30 cellular contexts compared by ENCODE assay signal in the genomic region with DNA sequence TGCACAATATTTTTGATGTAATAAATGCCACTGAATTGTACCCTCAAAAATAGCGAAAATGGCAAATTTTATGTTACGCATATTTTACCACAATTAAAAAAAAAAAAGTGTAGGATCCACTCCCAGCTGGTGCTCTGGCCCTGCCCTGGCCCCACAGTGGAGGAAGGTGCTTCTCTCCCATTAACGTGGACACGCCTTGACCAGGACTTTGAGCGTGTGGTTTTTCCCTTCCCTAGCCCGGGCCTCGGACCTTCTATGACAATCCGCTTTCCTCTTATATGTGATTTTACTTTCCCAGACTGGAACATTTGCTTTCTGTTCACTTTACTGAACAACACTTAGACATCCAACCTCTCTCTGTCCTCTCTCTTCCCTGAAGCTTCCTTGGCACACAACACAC. TPM values are rescaled to one million over a fixed set of nuclear protein-coding genes. Genes with fewer than 3 reads are reported as not detected.
"Had no signal": no experiment of that assay in that cellular context is flagged by ENCODE, and none has a peak within 500 bp of the region (broad histone marks: within the 10 kb centered on the region; RNA-seq: fewer than 3 reads in every experiment).

No MANE protein-coding gene starts in this region.

- H3K27ac Mint-ChIP-seq: activated CD8-positive, alpha-beta T cell treated with anti-CD3 and anti-CD28 coated beads for 36 hours; activated naive CD4-positive, alpha-beta T cell treated with anti-CD3 and anti-CD28 coated beads for 36 hours; activated naive CD8-positive, alpha-beta T cell treated with anti-CD3 and anti-CD28 coated beads for 36 hours; activated naive CD8-positive, alpha-beta T cell treated with anti-CD3 and anti-CD28 coated beads, Interleukin-2, amount 50 U/mL, for 24 hours; activated T-helper 2 cell treated with anti-CD3 and anti-CD28 coated beads, Interferon-gamma antibody, Interleukin-2, Interleukin-4, amounts not matched to agents 10 μg/mL and 5 μg/mL and 100 μg/mL, durations not matched to agents 14 hours and 24 hours and 36 hours; WTC11 had no signal

- H3K27ac ChIP-seq: body of pancreas, esophagus muscularis mucosa, gastroesophageal sphincter, VCaP had no signal

- H3K4me1 Mint-ChIP-seq: activated naive CD4-positive, alpha-beta T cell treated with anti-CD3 and anti-CD28 coated beads, Interleukin-2, amount 50 U/mL, for 24 hours; activated naive CD8-positive, alpha-beta T cell treated with anti-CD3 and anti-CD28 coated beads for 36 hours; activated naive CD8-positive, alpha-beta T cell treated with anti-CD3 and anti-CD28 coated beads, Interleukin-2, amount 50 U/mL, for 24 hours had no signal

- H3K27me3 ChIP-seq: body of pancreas, esophagus muscularis mucosa, gastroesophageal sphincter had no signal

- H3K4me1 ChIP-seq: body of pancreas, esophagus muscularis mucosa, gastroesophageal sphincter had no signal

- H3K4me3 Mint-ChIP-seq: activated CD8-positive, alpha-beta T cell treated with anti-CD3 and anti-CD28 coated beads for 36 hours; activated naive CD4-positive, alpha-beta T cell treated with anti-CD3 and anti-CD28 coated beads for 36 hours; activated naive CD4-positive, alpha-beta T cell treated with anti-CD3 and anti-CD28 coated beads, Interleukin-2, amount 50 U/mL, for 24 hours; activated naive CD8-positive, alpha-beta T cell treated with anti-CD3 and anti-CD28 coated beads for 36 hours; activated naive CD8-positive, alpha-beta T cell treated with anti-CD3 and anti-CD28 coated beads, Interleukin-2, amount 50 U/mL, for 24 hours; activated T-cell treated with anti-CD3 and anti-CD28 coated beads, Interleukin-2, amount 50 U/mL, for 4 hours; effector memory CD8-positive, alpha-beta T cell; WTC11 had no signal

- ATAC-seq: activated CD8-positive, alpha-beta T cell treated with anti-CD3 and anti-CD28 coated beads for 36 hours; activated naive CD8-positive, alpha-beta T cell treated with anti-CD3 and anti-CD28 coated beads, Interleukin-2, amount 50 U/mL, for 24 hours; activated T-cell treated with anti-CD3 and anti-CD28 coated beads, Interleukin-2, amount 50 U/mL, for 4 hours; body of pancreas; effector memory CD8-positive, alpha-beta T cell; gastroesophageal sphincter; WTC11 had no signal

- DNase-seq: activated CD4-positive, alpha-beta T cell treated with anti-CD3 and anti-CD28 coated beads for 1 hour; activated CD4-positive, alpha-beta T cell treated with anti-CD3 and anti-CD28 coated beads for 4 hours; activated CD4-positive, alpha-beta T cell treated with anti-CD3 and anti-CD28 coated beads, Interleukin-2, amount 50 U/mL, for 1 hour; activated CD4-positive, alpha-beta T cell treated with anti-CD3 and anti-CD28 coated beads, Interleukin-2, amount 50 U/mL, for 48 hours; activated CD8-positive, alpha-beta memory T cell treated with anti-CD3 and anti-CD28 coated beads for 24 hours; activated CD8-positive, alpha-beta T cell treated with anti-CD3 and anti-CD28 coated beads for 36 hours; activated effector memory CD4-positive, alpha-beta T cell treated with anti-CD3 and anti-CD28 coated beads, Interleukin-2, amount 50 U/mL, for 16 hours; activated naive CD4-positive, alpha-beta T cell treated with anti-CD3 and anti-CD28 coated beads for 36 hours; activated naive CD8-positive, alpha-beta T cell treated with anti-CD3 and anti-CD28 coated beads for 36 hours; activated naive CD8-positive, alpha-beta T cell treated with anti-CD3 and anti-CD28 coated beads, Interleukin-2, amount 50 U/mL, for 24 hours; activated T-cell treated with anti-CD3 and anti-CD28 coated beads, Interleukin-2, amount 50 U/mL, for 4 hours; body of pancreas; caudate nucleus; cortex of kidney; dermis blood vessel endothelial cell; effector CD4-positive, alpha-beta T cell; effector memory CD8-positive, alpha-beta T cell; erythroblast; foreskin melanocyte; T-helper 1 cell; T-helper 2 cell had no signal

- H3K36me3 Mint-ChIP-seq: activated naive CD4-positive, alpha-beta T cell treated with anti-CD3 and anti-CD28 coated beads, Interleukin-2, amount 50 U/mL, for 24 hours; activated naive CD8-positive, alpha-beta T cell treated with anti-CD3 and anti-CD28 coated beads for 36 hours; WTC11 had no signal

- H3K36me3 ChIP-seq: gastroesophageal sphincter had no signal

- H3K9me3 Mint-ChIP-seq: activated CD8-positive, alpha-beta T cell treated with anti-CD3 and anti-CD28 coated beads for 36 hours; activated naive CD4-positive, alpha-beta T cell treated with anti-CD3 and anti-CD28 coated beads for 36 hours; activated naive CD4-positive, alpha-beta T cell treated with anti-CD3 and anti-CD28 coated beads, Interleukin-2, amount 50 U/mL, for 24 hours; activated naive CD8-positive, alpha-beta T cell treated with anti-CD3 and anti-CD28 coated beads for 36 hours; activated naive CD8-positive, alpha-beta T cell treated with anti-CD3 and anti-CD28 coated beads, Interleukin-2, amount 50 U/mL, for 24 hours; activated T-cell treated with anti-CD3 and anti-CD28 coated beads, Interleukin-2, amount 50 U/mL, for 4 hours; activated T-helper 2 cell treated with anti-CD3 and anti-CD28 coated beads, Interferon-gamma antibody, Interleukin-2, Interleukin-4, amounts not matched to agents 10 μg/mL and 5 μg/mL and 100 μg/mL, durations not matched to agents 14 hours and 24 hours and 36 hours; effector memory CD8-positive, alpha-beta T cell; WTC11 had no signal

- H3K4me3 ChIP-seq: body of pancreas, esophagus muscularis mucosa, gastroesophageal sphincter had no signal

- FAIRE-seq: colon had no signal

- H3K9me3 ChIP-seq: body of pancreas, esophagus muscularis mucosa, gastroesophageal sphincter had no signal

- H3K27me3 Mint-ChIP-seq: activated CD8-positive, alpha-beta T cell treated with anti-CD3 and anti-CD28 coated beads for 36 hours; activated naive CD4-positive, alpha-beta T cell treated with anti-CD3 and anti-CD28 coated beads, Interleukin-2, amount 50 U/mL, for 24 hours; activated naive CD8-positive, alpha-beta T cell treated with anti-CD3 and anti-CD28 coated beads for 36 hours; activated naive CD8-positive, alpha-beta T cell treated with anti-CD3 and anti-CD28 coated beads, Interleukin-2, amount 50 U/mL, for 24 hours; effector memory CD8-positive, alpha-beta T cell had no signal

RNA-seq across cellular contexts. Expression of a gene that starts 29.7 kb away (rescaled TPM):
- total RNA-seq: activated CD8-positive, alpha-beta T cell treated with anti-CD3 and anti-CD28 coated beads for 36 hours; activated naive CD4-positive, alpha-beta T cell treated with anti-CD3 and anti-CD28 coated beads for 36 hours; activated naive CD8-positive, alpha-beta T cell treated with anti-CD3 and anti-CD28 coated beads for 36 hours; activated T-helper 2 cell treated with anti-CD3 and anti-CD28 coated beads, Interferon-gamma antibody, Interleukin-2, Interleukin-4, amounts not matched to agents 10 μg/mL and 5 μg/mL and 100 μg/mL, durations not matched to agents 14 hours and 24 hours and 36 hours; body of pancreas; chondrocyte; dermis blood vessel endothelial cell; esophagus muscularis mucosa; gastroesophageal sphincter; glomerular endothelial cell; WTC11 had no signal
